18 cellular contexts compared by ENCODE assay signal in the genomic region with DNA sequence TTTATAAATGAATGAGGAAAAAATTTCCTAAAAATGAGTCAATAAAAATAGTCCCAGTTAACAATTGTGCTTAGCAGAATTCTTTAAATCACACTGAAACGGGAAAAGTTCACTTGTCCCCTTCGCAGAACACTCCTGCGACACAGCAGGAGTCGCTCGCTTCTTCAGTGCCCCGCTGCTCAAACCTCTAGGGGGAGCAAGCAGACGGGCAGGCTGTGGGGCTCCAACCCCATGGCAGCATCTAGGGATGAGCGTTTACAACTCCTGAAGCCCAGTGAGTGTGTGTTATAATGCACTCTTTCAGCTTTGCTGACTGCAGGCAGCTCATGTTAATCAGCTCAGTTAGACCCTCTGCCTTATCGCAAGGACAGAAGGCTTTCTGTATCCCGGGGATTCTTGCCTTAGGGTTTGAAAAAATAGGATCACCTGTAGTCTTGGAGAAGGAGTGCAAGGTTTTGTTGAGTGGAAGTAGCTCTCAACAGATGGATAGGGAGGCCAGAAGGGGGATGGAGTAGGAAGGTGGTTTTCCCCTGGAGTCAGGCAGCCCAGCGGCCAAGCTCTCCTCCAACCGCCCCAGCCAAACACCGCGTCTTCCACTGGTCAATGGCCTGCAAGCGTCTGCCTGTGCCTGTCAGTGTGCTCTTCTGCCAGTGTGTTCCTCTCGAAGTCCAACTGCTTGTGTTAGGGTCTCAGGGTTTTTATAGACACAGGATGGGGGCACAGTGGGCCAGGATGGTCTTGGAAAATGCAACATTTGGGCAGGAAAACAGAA.
A peak's percentile ranks its signal among the peaks of the same experiment; 100 is the strongest.
DNase-seq lines count a peak whose midpoint lies in the region; ATAC-seq and TF ChIP-seq lines count a peak whose summit lies in the region.
"Had no signal": no experiment of that assay in that cellular context is flagged by ENCODE, and none has a peak within 500 bp of the region (broad histone marks: within the 10 kb centered on the region; RNA-seq: fewer than 3 reads in every experiment).

No MANE protein-coding gene starts in this region.

- TF ChIP-seq CTCF in Loucy (conservative IDR thresholded peaks at IDR 0.05; ENCODE audit: low read length): peak; percentile 28; the same call in 1 of the 2 replicates

- H3F3A ChIP-seq in Loucy (ENCODE audit: low read depth): no peaks in the 10 kb centered on the region

- no peak overlapping the region for H2BK15ac ChIP-seq in neuronal stem cell (ENCODE audit: low read length)

- no peak for ATAC-seq in HG02938 (IDR thresholded peaks at IDR 0.05; ENCODE audit: unreplicated experiment)
- ATAC-seq in stimulated activated naive CD8-positive, alpha-beta T cell treated with anti-CD3 and anti-CD28 coated beads, Interleukin-15, amount 100 ng/mL, for 72 hours: no peak
- ATAC-seq: upper lobe of right lung had no signal

- no peak overlapping the region for H4K8ac ChIP-seq in neuronal stem cell (ENCODE audit: low read depth, low read length)

- H3K18ac ChIP-seq in neuronal stem cell (ENCODE audit: low read length): no peak overlapping the region

- in situ Hi-C loops in SK-MEL-5 (cut with HindIII; ENCODE audit: low pct_unique_long_range_greater_than_20kb, low sequenced_read_pairs): no loop called here

- no peaks in the 10 kb centered on the region for H3K9me2 ChIP-seq in Loucy (replicated peaks; ENCODE audit: low read depth, low read length)

- peak overlapping the region; percentile 43 for H2BK12ac ChIP-seq in neuronal stem cell (ENCODE audit: low read length)

- H3K9ac ChIP-seq in Loucy (ENCODE audit: low read depth, low read length, poor library complexity, severe bottlenecking) (no peak overlapping the region), neuronal stem cell (ENCODE audit: low read depth, low read length, poor library complexity) (peak overlapping the region; percentile 9)
- H3K9ac ChIP-seq: parathyroid adenoma had no signal

- no peak overlapping the region for H3K4me3 Mint-ChIP-seq in stimulated activated naive CD8-positive, alpha-beta T cell treated with anti-CD3 and anti-CD28 coated beads, Interleukin-15, amount 100 ng/mL, for 72 hours
- H3K4me3 Mint-ChIP-seq: naive B cell had no signal

- H3K36me3 ChIP-seq in Loucy (ENCODE audit: insufficient read depth, low read length) (no peaks in the 10 kb centered on the region), neuronal stem cell (replicated peaks in 1 of 2; ENCODE audit: control insufficient read depth in 2 of 2, insufficient read depth in 2 of 2, low read length in 2 of 2) (no peaks in the 10 kb centered on the region)
- H3K36me3 ChIP-seq: stomach, upper lobe of right lung had no signal

- H3K27me3 Mint-ChIP-seq in stimulated activated naive CD8-positive, alpha-beta T cell treated with anti-CD3 and anti-CD28 coated beads, Interleukin-15, amount 100 ng/mL, for 72 hours: no peaks in the 10 kb centered on the region
- H3K27me3 Mint-ChIP-seq: naive B cell had no signal

- no peak overlapping the region for H3K4me3 ChIP-seq in Loucy (ENCODE audit: low read length, poor library complexity, severe bottlenecking)
- H3K4me3 ChIP-seq in neuronal stem cell (ENCODE audit: low read length in 2 of 2): peak overlapping the region in 1 of 2 donors; percentile 5
- H3K4me3 ChIP-seq: stomach, upper lobe of right lung had no signal

- no peak overlapping the region for H4K91ac ChIP-seq in neuronal stem cell (ENCODE audit: low read depth, low read length, poor library complexity)

- DNase-seq in SK-MEL-5 (ENCODE audit: low read depth, low spot score) (peak; percentile 61), iPS DF 4.7 (ENCODE audit: extremely low read depth, low spot score) (peak; percentile 22), neuronal stem cell (ENCODE audit: low spot score) (no peak), SKM-1 (lab: John Stamatoyannopoulos, UW; ENCODE audit: unreplicated experiment) (no peak), T-helper 1 cell (no peak)
- DNase-seq in stimulated activated naive CD8-positive, alpha-beta T cell treated with anti-CD3 and anti-CD28 coated beads, Interleukin-15, amount 100 ng/mL, for 72 hours: no peak
- DNase-seq: activated CD4-positive, alpha-beta T cell treated with anti-CD3 and anti-CD28 coated beads, Interleukin-2, amount 50 U/mL, for 1 hour; activated gamma-delta T cell; EL; naive B cell; NCI-H146; NCI-H345; NK-92 treated with Interleukin-12 subunit alpha and Interleukin-12 subunit beta, amount 100 ng/mL, for 24 hours; stomach; upper lobe of right lung had no signal

- H3K4me2 ChIP-seq in Loucy (ENCODE audit: low read depth, low read length, poor library complexity, severe bottlenecking) (no peak overlapping the region), neuronal stem cell (ENCODE audit: insufficient read depth, low read length, poor library complexity, severe bottlenecking) (no peak overlapping the region)

- H3K27ac ChIP-seq in neuronal stem cell (replicated peaks; ENCODE audit: low read length): no peak overlapping the region
- H3K27ac ChIP-seq: parathyroid adenoma, stomach, upper lobe of right lung had no signal

- H3K79me2 ChIP-seq in Loucy (ENCODE audit: insufficient read depth, low read length): no peaks in the 10 kb centered on the region
- H3K79me2 ChIP-seq: parathyroid adenoma had no signal

- H3K27me3 ChIP-seq in Loucy (ENCODE audit: insufficient read depth, low read length, poor library complexity, severe bottlenecking) (no peaks in the 10 kb centered on the region), neuronal stem cell (ENCODE audit: control insufficient read depth in 3 of 3, insufficient read depth in 3 of 3, low read depth in 1 of 3, low read length in 3 of 3) (no peaks in the 10 kb centered on the region)
- H3K27me3 ChIP-seq: stomach, upper lobe of right lung had no signal

- no peak overlapping the region for H2AFZ ChIP-seq in Loucy (ENCODE audit: low read length)
- no peak overlapping the region for H2AFZ ChIP-seq in neuronal stem cell (ENCODE audit: low read length)
- H2AFZ ChIP-seq: parathyroid adenoma had no signal

- no peak overlapping the region for H2AK5ac ChIP-seq in neuronal stem cell (ENCODE audit: low read depth, low read length)

- H3K9me3 Mint-ChIP-seq in stimulated activated naive CD8-positive, alpha-beta T cell treated with anti-CD3 and anti-CD28 coated beads, Interleukin-15, amount 100 ng/mL, for 72 hours: peaks cover 8 to 27% of the 10 kb centered on the region in 2 donors

- H3K4me1 ChIP-seq in Loucy (ENCODE audit: insufficient read depth, low read length, poor library complexity, severe bottlenecking): no peaks in the 10 kb centered on the region
- H3K4me1 ChIP-seq in neuronal stem cell (ENCODE audit: control insufficient read depth in 2 of 2, insufficient read depth in 1 of 2, low read depth in 1 of 2, low read length in 2 of 2): no peaks in the 10 kb centered on the region
- H3K4me1 ChIP-seq: parathyroid adenoma, stomach, upper lobe of right lung had no signal

- H3K79me1 ChIP-seq in neuronal stem cell (ENCODE audit: low read depth, low read length): no peaks in the 10 kb centered on the region

- H2BK120ac ChIP-seq in neuronal stem cell (ENCODE audit: low read depth, low read length): no peak overlapping the region

- H3K23ac ChIP-seq in neuronal stem cell (ENCODE audit: low read depth, low read length, poor library complexity): no peak overlapping the region

- H3K27ac Mint-ChIP-seq in stimulated activated naive CD8-positive, alpha-beta T cell treated with anti-CD3 and anti-CD28 coated beads, Interleukin-15, amount 100 ng/mL, for 72 hours: no peak overlapping the region
- H3K27ac Mint-ChIP-seq: naive B cell had no signal

- no peak overlapping the region for H3K14ac ChIP-seq in neuronal stem cell (ENCODE audit: low read length)

- WGBS in neuronal stem cell (ENCODE audit: extremely low coverage in 2 of 2, insufficient read length in 2 of 2, insufficient replicate concordance in 1 of 2), 2 donors: no CpG with 5 or more reads among the region's 16 CpGs

- no peak overlapping the region for H2BK5ac ChIP-seq in neuronal stem cell (ENCODE audit: low read length)

- no peaks in the 10 kb centered on the region for H4K20me1 ChIP-seq in Loucy (ENCODE audit: insufficient read depth, low read length, poor library complexity, severe bottlenecking)

- H3K9me3 ChIP-seq in Loucy (ENCODE audit: insufficient read depth, low read depth, low read length) (no peaks in the 10 kb centered on the region), neuronal stem cell (replicated peaks in 1 of 2; ENCODE audit: control insufficient read depth in 2 of 2, insufficient read depth in 1 of 2, low read depth in 1 of 2, low read length in 2 of 2) (no peaks in the 10 kb centered on the region)
- H3K9me3 ChIP-seq: upper lobe of right lung had no signal

- H3K4me1 Mint-ChIP-seq in stimulated activated naive CD8-positive, alpha-beta T cell treated with anti-CD3 and anti-CD28 coated beads, Interleukin-15, amount 100 ng/mL, for 72 hours: no peaks in the 10 kb centered on the region
- H3K4me1 Mint-ChIP-seq: naive B cell had no signal

- H3K4ac ChIP-seq in neuronal stem cell (ENCODE audit: low read length): no peak overlapping the region

Comparison
In these comparisons a context has a peak if more than half of its experiments do, and no peak if none do; other contexts are left out.
1. DNase-seq: peak in SK-MEL-5 (single experiment) and iPS DF 4.7 (single experiment); none in neuronal stem cell (single experiment), SKM-1 (single experiment), stimulated activated naive CD8-positive, alpha-beta T cell treated with anti-CD3 and anti-CD28 coated beads, Interleukin-15, amount 100 ng/mL, for 72 hours (0 of 2) and T-helper 1 cell (0 of 5).